ENCODE assay signal across 19 cellular contexts in genomic region chr19:32718286-32718685, GRCh38. TPM values are rescaled to one million over a fixed set of nuclear protein-coding genes. Genes with fewer than 3 reads are reported as not detected.
DNase-seq lines count a peak whose midpoint lies in the region; ATAC-seq, FAIRE-seq and TF ChIP-seq lines count a peak whose summit lies in the region.
"Had no signal": no experiment of that assay in that cellular context is flagged by ENCODE, and none has a peak within 500 bp of the region (broad histone marks: within the 10 kb centered on the region; RNA-seq: fewer than 3 reads in every experiment).

No MANE protein-coding gene starts in this region.

- H3K9me3 ChIP-seq in K562 (replicated peaks; ENCODE audit: control insufficient read depth, insufficient read depth, low read depth, low read length): no peaks in the 10 kb centered on the region
- H3K9me3 ChIP-seq: MG63 had no signal

- FAIRE-seq in K562 (lab: Jason Lieb, UNC): peak; percentile 49
- FAIRE-seq: GM18507, RCC 7860 had no signal

- H4K20me1 ChIP-seq in GM23338 (replicated peaks; ENCODE audit: insufficient read depth) (no peaks in the 10 kb centered on the region), K562 (replicated peaks; ENCODE audit: control insufficient read depth, insufficient read depth, low read length) (no peaks in the 10 kb centered on the region)

- intact Hi-C loops in K562 (cut with micrococcal nuclease): no loop called here

- peaks cover 3% of the 10 kb centered on the region; the same call in 1 of the 3 replicates for H3K9me3 Mint-ChIP-seq in GM23338
- H3K9me3 Mint-ChIP-seq in nephron progenitor cell: peaks cover 7% of the 10 kb centered on the region

- WGBS in K562 (ENCODE audit: insufficient coverage, low coverage, missing lambda C conversion rate): 70% methylated on average over 7 of the region's 7 CpGs

- POLR2A ChIA-PET in K562 (lab: Yijun Ruan, JAX): interaction anchor here (0.8 to 1.5 kb wide), 4 partner anchors 10 to 27 kb away, joined by 3 to 4 read pairs (median 4); partner anchors contain the start of gene NUDT19

- DNase-seq in Ammon's horn (ENCODE audit: low spot score) (peak; percentile 31), GM23338 (ENCODE audit: low spot score) (no peak), K562 (ENCODE audit: extremely low read depth in 1 of 4, low spot score in 3 of 4) (no peak), nephron progenitor cell (no peak), kidney glomerular epithelial cell (lab: John Stamatoyannopoulos, UW) (no peak), SW480 (ENCODE audit: low spot score) (no peak)
- DNase-seq: EL, MG63, NCI-H1105 treated with DMSO at 0.1 percent for 48 hours, NCI-H187, SHP77 had no signal

- no peak for TF ChIP-seq RAD21 in K562 (CRISPR knock-in tag; conservative IDR thresholded peaks at IDR 0.05 in 1 of 2, IDR thresholded peaks at IDR 0.05 in 1 of 2)

- BruUV-seq in K562 (replicated peaks; lab: Mats Ljungman, UMichigan): no TSS peak

- H3K9ac ChIP-seq in K562 (ENCODE audit: insufficient read depth in 1 of 2, low read depth in 2 of 2, low read length in 2 of 2): no peak overlapping the region
- H3K9ac ChIP-seq: KMS-11 had no signal

- H3K4me3 ChIP-seq in GM23338: no peak overlapping the region
- H3K4me3 ChIP-seq in K562: no peak overlapping the region
- H3K4me3 ChIP-seq: MG63 had no signal

- TF ChIP-seq CTCF in GM23338 (conservative IDR thresholded peaks at IDR 0.05; ENCODE audit: low read depth in 2 of 2) (no peak), K562 (IDR thresholded peaks at IDR 0.05 in 2 of 3, conservative IDR thresholded peaks at IDR 0.05 in 1 of 3; ENCODE audit: insufficient read depth in 2 of 3, low read depth in 1 of 3, low read length in 3 of 3) (no peak), nephron progenitor cell (IDR thresholded peaks at IDR 0.05) (no peak)

- H3K4me1 Mint-ChIP-seq in GM23338: peaks cover 4% of the 10 kb centered on the region; the same call in 2 of the 3 replicates
- no peaks in the 10 kb centered on the region for H3K4me1 Mint-ChIP-seq in nephron progenitor cell

- H3K9me2 ChIP-seq in GM23338 (ENCODE audit: insufficient read depth): no peaks in the 10 kb centered on the region

- H3K27ac ChIP-seq in GM23338 (ENCODE audit: low read depth): no peak overlapping the region
- H3K27ac ChIP-seq in K562 (ENCODE audit: extremely low read depth, low read depth, low read length): no peak overlapping the region
- H3K27ac ChIP-seq: HL-60, KMS-11 had no signal

- H3K36me3 Mint-ChIP-seq in GM23338 (ENCODE audit: low read depth) (no peaks in the 10 kb centered on the region), nephron progenitor cell (ENCODE audit: low read depth) (peaks cover 15% of the 10 kb centered on the region)

- H3K27me3 Mint-ChIP-seq in GM23338 (ENCODE audit: insufficient read depth, low read depth, poor library complexity): peaks cover 10% of the 10 kb centered on the region
- H3K27me3 Mint-ChIP-seq in nephron progenitor cell (ENCODE audit: low read depth, poor library complexity): no peaks in the 10 kb centered on the region

- H3K27me3 ChIP-seq in GM23338 (ENCODE audit: insufficient read depth): no peaks in the 10 kb centered on the region
- no peaks in the 10 kb centered on the region for H3K27me3 ChIP-seq in K562 (ENCODE audit: control insufficient read depth in 2 of 2, insufficient read depth in 2 of 2, low read length in 2 of 2)
- H3K27me3 ChIP-seq: MG63 had no signal

- no peak for TF ChIP-seq EP300 in K562 (IDR thresholded peaks at IDR 0.05; ENCODE audit: low read length)

- H3K36me3 ChIP-seq in GM23338 (ENCODE audit: insufficient read depth) (no peaks in the 10 kb centered on the region), K562 (ENCODE audit: control insufficient read depth, insufficient read depth, low read length) (peaks cover 13% of the 10 kb centered on the region; the same call in 2 of the 3 replicates)

- CTCF ChIA-PET in K562 (lab: Yijun Ruan, JAX; ENCODE audit: low intra/inter-chr PET ratio): no interaction called here

- H3K79me2 ChIP-seq in GM23338 (replicated peaks; ENCODE audit: insufficient read depth) (no peaks in the 10 kb centered on the region), K562 (ENCODE audit: control insufficient read depth, insufficient read depth, low read length) (no peaks in the 10 kb centered on the region)

- no peak for TF ChIP-seq POLR2A in K562 (conservative IDR thresholded peaks at IDR 0.05)

- 0 out of 2 replicates have a peak overlapping the region, but pooled peaks have one; percentile 32 for H2AFZ ChIP-seq in GM23338
- H2AFZ ChIP-seq in K562 (ENCODE audit: low read depth, low read length): no peak overlapping the region

- no peak overlapping the region for H3K4me3 Mint-ChIP-seq in GM23338
- H3K4me3 Mint-ChIP-seq in nephron progenitor cell: no peak overlapping the region

- in situ Hi-C loops in K562 (cut with MboI): no loop called here

- H3K27ac Mint-ChIP-seq in GM23338 (no peak overlapping the region), nephron progenitor cell (peak overlapping the region; percentile 40)

- H3F3A ChIP-seq in GM23338 (replicated peaks; ENCODE audit: low read depth): no peaks in the 10 kb centered on the region

- no peaks in the 10 kb centered on the region for H3K4me1 ChIP-seq in GM23338 (ENCODE audit: insufficient read depth)
- H3K4me1 ChIP-seq in K562 (replicated peaks in 1 of 2; ENCODE audit: control insufficient read depth in 2 of 2, insufficient read depth in 2 of 2, low read length in 2 of 2): no peaks in the 10 kb centered on the region; a peak in 2 of 5 replicates

- H3K9me1 ChIP-seq in K562 (ENCODE audit: control insufficient read depth, insufficient read depth, low read length): no peaks in the 10 kb centered on the region

- H3K4me2 ChIP-seq in GM23338: no peak overlapping the region
- no peak overlapping the region for H3K4me2 ChIP-seq in K562 (ENCODE audit: insufficient read depth, low read length)
- H3K4me2 ChIP-seq: KMS-11 had no signal

- ATAC-seq in GM23338: no peak
- no peak for ATAC-seq in K562
- no peak for ATAC-seq in HG03025 (IDR thresholded peaks at IDR 0.05; ENCODE audit: low FRiP score, unreplicated experiment)
- no peak for ATAC-seq in GM21390 (IDR thresholded peaks at IDR 0.05; ENCODE audit: unreplicated experiment)
- ATAC-seq: HCT116 had no signal

RNA-seq across cellular contexts. Expression of gene TDRD12, which starts 1.3 kb away (rescaled TPM):
- 2.2 and 2.8 TPM in 2 replicates for total RNA-seq in GM23338 (2014; rRNA removed; shearing (Covaris generic))
- polyA plus RNA-seq in GM23338 (2016; fragmentation: Nextera tagmentation; extraction: Ambion mirVana) (0.68 and 1.0 TPM in 2 replicates), K562 (2011; rRNA removed) (0.03 and 0.07 TPM in 2 replicates), K562 (2014; fragmentation: Illumina TruSeq; extraction: Trizol) (not detected in 2 replicates), K562 (2014; fragmentation: Nextera tagmentation; extraction: Ambion mirVana) (not detected), K562 (2014; rRNA removed) (not detected in 2 replicates)
- not detected in 2 replicates for total RNA-seq in K562 (2011; cell fraction: chromatin; rRNA removed; ENCODE audit: low replicate concordance)
- not detected in 2 replicates for total RNA-seq in K562 (2011; cell fraction: nucleolus; rRNA removed)
- total RNA-seq in K562 (2011; cell fraction: nucleoplasm; rRNA removed): not detected in 2 replicates
- total RNA-seq in K562 (2014; rRNA removed) (not detected in 2 replicates), K562 (2014; rRNA removed; fragmentation: Illumina TruSeq; extraction: Trizol) (not detected in 2 replicates), K562 (2015; rRNA removed; fragmentation: Illumina TruSeq; extraction: Trizol) (not detected in 2 replicates), K562 (2021) (not detected in 2 replicates)
- not detected in 2 replicates for polyA plus RNA-seq in K562 (2011; cell fraction: cytosol; rRNA removed)
- not detected in 2 replicates for polyA plus RNA-seq in K562 (2011; cell fraction: nucleus; rRNA removed)
- 0.05 TPM in 1 of 2 replicates, not detected in the other for polyA plus RNA-seq in K562 (2012)
- polyA minus RNA-seq in K562 (2011; rRNA and poly(A)+ RNA removed): not detected in 2 replicates
- not detected in 2 replicates for polyA minus RNA-seq in K562 (2011; cell fraction: cytosol; rRNA and poly(A)+ RNA removed)
- polyA minus RNA-seq in K562 (2011; cell fraction: nucleus; rRNA and poly(A)+ RNA removed): not detected in 2 replicates
- polyA plus RNA-seq: BJ had no signal

RNA-seq across cellular contexts. Expression of gene NUDT19, which starts 26.7 kb away (rescaled TPM):
- total RNA-seq in GM23338 (2014; rRNA removed; shearing (Covaris generic)): 3.5 and 3.9 TPM in 2 replicates
- polyA plus RNA-seq in GM23338 (2016; fragmentation: Nextera tagmentation; extraction: Ambion mirVana) (2.1 and 2.4 TPM in 2 replicates), K562 (2011; rRNA removed) (9.6 and 10.4 TPM in 2 replicates), K562 (2014; fragmentation: Illumina TruSeq; extraction: Trizol) (11.6 and 12.3 TPM in 2 replicates), K562 (2014; fragmentation: Nextera tagmentation; extraction: Ambion mirVana) (10 to 100 TPM; 28.2 to 38.6 TPM), K562 (2014; rRNA removed) (9.7 TPM in 2 replicates)
- 12.2 and 13.0 TPM in 2 replicates for total RNA-seq in K562 (2011; cell fraction: chromatin; rRNA removed; ENCODE audit: low replicate concordance)
- 12.4 and 16.3 TPM in 2 replicates for total RNA-seq in K562 (2011; cell fraction: nucleolus; rRNA removed)
- 14.6 and 19.5 TPM in 2 replicates for total RNA-seq in K562 (2011; cell fraction: nucleoplasm; rRNA removed)
- total RNA-seq in K562 (2014; rRNA removed) (14.9 and 23.0 TPM in 2 replicates), K562 (2014; rRNA removed; fragmentation: Illumina TruSeq; extraction: Trizol) (13.5 and 13.8 TPM in 2 replicates), K562 (2015; rRNA removed; fragmentation: Illumina TruSeq; extraction: Trizol) (13.8 and 14.4 TPM in 2 replicates), K562 (2021) (24.1 and 24.8 TPM in 2 replicates)
- 8.6 and 10.8 TPM in 2 replicates for polyA plus RNA-seq in K562 (2011; cell fraction: cytosol; rRNA removed)
- polyA plus RNA-seq in K562 (2011; cell fraction: nucleus; rRNA removed): 4.9 and 6.9 TPM in 2 replicates
- polyA plus RNA-seq in K562 (2012): 11.7 and 12.1 TPM in 2 replicates
- 7.7 and 10.1 TPM in 2 replicates for polyA minus RNA-seq in K562 (2011; rRNA and poly(A)+ RNA removed)
- 15.2 and 15.6 TPM in 2 replicates for polyA minus RNA-seq in K562 (2011; cell fraction: cytosol; rRNA and poly(A)+ RNA removed)
- polyA minus RNA-seq in K562 (2011; cell fraction: nucleus; rRNA and poly(A)+ RNA removed): 9.9 and 11.7 TPM in 2 replicates

RNA-seq across cellular contexts. Expression of gene RGS9BP, which starts 42.6 kb away (rescaled TPM):
- total RNA-seq in GM23338 (2014; rRNA removed; shearing (Covaris generic)): 0.43 and 0.83 TPM in 2 replicates
- polyA plus RNA-seq in GM23338 (2016; fragmentation: Nextera tagmentation; extraction: Ambion mirVana) (0.09 TPM in 1 of 2 replicates, not detected in the other), K562 (2011; rRNA removed) (0.24 and 0.31 TPM in 2 replicates), K562 (2014; fragmentation: Illumina TruSeq; extraction: Trizol) (0.28 and 0.47 TPM in 2 replicates), K562 (2014; fragmentation: Nextera tagmentation; extraction: Ambion mirVana) (under 1 TPM; 0.03 to 0.04 TPM), K562 (2014; rRNA removed) (0.49 and 1.2 TPM in 2 replicates)
- total RNA-seq in K562 (2011; cell fraction: chromatin; rRNA removed; ENCODE audit: low replicate concordance): 0.14 and 0.72 TPM in 2 replicates
- total RNA-seq in K562 (2011; cell fraction: nucleolus; rRNA removed): 0.83 and 1.7 TPM in 2 replicates
- total RNA-seq in K562 (2011; cell fraction: nucleoplasm; rRNA removed): 0.61 and 0.66 TPM in 2 replicates
- total RNA-seq in K562 (2014; rRNA removed) (1.3 and 1.5 TPM in 2 replicates), K562 (2014; rRNA removed; fragmentation: Illumina TruSeq; extraction: Trizol) (0.41 and 0.58 TPM in 2 replicates), K562 (2015; rRNA removed; fragmentation: Illumina TruSeq; extraction: Trizol) (0.83 and 1.1 TPM in 2 replicates), K562 (2021) (1.2 TPM in 2 replicates)
- polyA plus RNA-seq in K562 (2011; cell fraction: cytosol; rRNA removed): 0.21 and 0.58 TPM in 2 replicates
- polyA plus RNA-seq in K562 (2011; cell fraction: nucleus; rRNA removed): 0.37 and 0.40 TPM in 2 replicates
- polyA plus RNA-seq in K562 (2012): 0.57 and 0.64 TPM in 2 replicates
- 0.33 and 0.42 TPM in 2 replicates for polyA minus RNA-seq in K562 (2011; rRNA and poly(A)+ RNA removed)
- polyA minus RNA-seq in K562 (2011; cell fraction: cytosol; rRNA and poly(A)+ RNA removed): 0.67 TPM in 1 of 2 replicates, not detected in the other
- polyA minus RNA-seq in K562 (2011; cell fraction: nucleus; rRNA and poly(A)+ RNA removed): 0.67 and 1.00 TPM in 2 replicates

RNA-seq across cellular contexts. Expression of gene ANKRD27, which starts 43.3 kb away (rescaled TPM):
- 48.7 and 51.6 TPM in 2 replicates for total RNA-seq in GM23338 (2014; rRNA removed; shearing (Covaris generic))
- polyA plus RNA-seq in GM23338 (2016; fragmentation: Nextera tagmentation; extraction: Ambion mirVana): 16.5 and 16.7 TPM in 2 replicates
- 164 and 173 TPM in 2 replicates for total RNA-seq in K562 (2011; cell fraction: chromatin; rRNA removed; ENCODE audit: low replicate concordance)
- total RNA-seq in K562 (2011; cell fraction: nucleolus; rRNA removed): 94.1 and 96.4 TPM in 2 replicates
- 75.4 and 97.2 TPM in 2 replicates for total RNA-seq in K562 (2011; cell fraction: nucleoplasm; rRNA removed)
- total RNA-seq in K562 (2014; rRNA removed): 42.2 and 48.9 TPM in 2 replicates
- total RNA-seq in K562 (2014; rRNA removed; fragmentation: Illumina TruSeq; extraction: Trizol): 52.4 and 56.9 TPM in 2 replicates
- total RNA-seq in K562 (2015; rRNA removed; fragmentation: Illumina TruSeq; extraction: Trizol): 64.0 and 66.2 TPM in 2 replicates
- 71.3 and 74.0 TPM in 2 replicates for total RNA-seq in K562 (2021)
- 61.4 and 67.2 TPM in 2 replicates for polyA plus RNA-seq in K562 (2011; rRNA removed)
- 35.5 and 45.2 TPM in 2 replicates for polyA plus RNA-seq in K562 (2011; cell fraction: cytosol; rRNA removed)
- 59.3 and 73.4 TPM in 2 replicates for polyA plus RNA-seq in K562 (2011; cell fraction: nucleus; rRNA removed)
- 52.4 and 57.0 TPM in 2 replicates for polyA plus RNA-seq in K562 (2012)
- 54.3 and 60.2 TPM in 2 replicates for polyA plus RNA-seq in K562 (2014; fragmentation: Illumina TruSeq; extraction: Trizol)
- polyA plus RNA-seq in K562 (2014; fragmentation: Nextera tagmentation; extraction: Ambion mirVana): 1 to 10 TPM; 5.3 to 7.2 TPM
- 46.7 and 54.2 TPM in 2 replicates for polyA plus RNA-seq in K562 (2014; rRNA removed)
- polyA minus RNA-seq in K562 (2011; rRNA and poly(A)+ RNA removed): 97.7 and 99.1 TPM in 2 replicates
- 33.7 and 42.9 TPM in 2 replicates for polyA minus RNA-seq in K562 (2011; cell fraction: cytosol; rRNA and poly(A)+ RNA removed)
- polyA minus RNA-seq in K562 (2011; cell fraction: nucleus; rRNA and poly(A)+ RNA removed): 35.9 and 75.0 TPM in 2 replicates
